2 cellular contexts compared by ENCODE assay signal in genomic region chr5:36242534-36243144, GRCh38.
TF ChIP-seq lines count a peak whose summit lies in the region.

No MANE protein-coding gene starts in this region.

TF ChIP-seq in K562, 482 proteins besides CTCF, POLR2A, EP300 and RAD21 (continues in another document):
- TF ChIP-seq TCF7L2 (IDR thresholded peaks at IDR 0.05; ENCODE audit: low read depth, low read length): no peak
- no peak for TF ChIP-seq ZNF511 (CRISPR knock-in tag; IDR thresholded peaks at IDR 0.05)
- TF ChIP-seq RBM17 (IDR thresholded peaks at IDR 0.05; ENCODE audit: borderline replicate concordance, low read depth, low read length): no peak
- no peak for TF ChIP-seq SMARCC2 (IDR thresholded peaks at IDR 0.05; ENCODE audit: low read depth)
- TF ChIP-seq GMEB1 (CRISPR knock-in tag; IDR thresholded peaks at IDR 0.05): no peak
- TF ChIP-seq POLR2B (IDR thresholded peaks at IDR 0.05; ENCODE audit: low read depth, partially characterized antibody): no peak
- peak; percentile 82; the same call in 1 of the 2 replicates for TF ChIP-seq ZNF717 (CRISPR knock-in tag; IDR thresholded peaks at IDR 0.05)
- TF ChIP-seq HNRNPL (IDR thresholded peaks at IDR 0.05; ENCODE audit: low read depth, low read length): no peak
- TF ChIP-seq PCBP1 (IDR thresholded peaks at IDR 0.05; ENCODE audit: low read depth, low read length, poor library complexity, severe bottlenecking): no peak
- no peak for TF ChIP-seq ELK1 (CRISPR knock-in tag; IDR thresholded peaks at IDR 0.05)
- TF ChIP-seq ZBTB17 (CRISPR knock-in tag; IDR thresholded peaks at IDR 0.05): 0 out of 2 replicates have a peak, but pooled peaks have one; percentile 4
- TF ChIP-seq ZNF766 (CRISPR knock-in tag; conservative IDR thresholded peaks at IDR 0.05): peak; percentile 77; the same call in 1 of the 2 replicates
- TF ChIP-seq ZNF324 (CRISPR knock-in tag; IDR thresholded peaks at IDR 0.05): no peak
- TF ChIP-seq ZNF778 (CRISPR knock-in tag; IDR thresholded peaks at IDR 0.05): no peak
- TF ChIP-seq ZNF518B (CRISPR knock-in tag; IDR thresholded peaks at IDR 0.05): no peak
- no peak for TF ChIP-seq SIN3B (IDR thresholded peaks at IDR 0.05; ENCODE audit: low read depth)
- no peak for TF ChIP-seq ZNF184 (CRISPR knock-in tag; IDR thresholded peaks at IDR 0.05)
- no peak for TF ChIP-seq ETV6 (IDR thresholded peaks at IDR 0.05; ENCODE audit: borderline replicate concordance in 1 of 2, low read depth in 2 of 2, low read length in 1 of 2)
- no peak for TF ChIP-seq ETV6 (CRISPR knock-in tag; IDR thresholded peaks at IDR 0.05; ENCODE audit: borderline replicate concordance)
- no peak for TF ChIP-seq ESRRA (IDR thresholded peaks at IDR 0.05; ENCODE audit: borderline replicate concordance, low read depth)
- TF ChIP-seq PTRF (tag; IDR thresholded peaks at IDR 0.05): no peak; the same call in 1 of the 2 replicates
- TF ChIP-seq CEBPB (tag; IDR thresholded peaks at IDR 0.05): no peak
- no peak for TF ChIP-seq MXD1 (CRISPR knock-in tag; IDR thresholded peaks at IDR 0.05; ENCODE audit: borderline replicate concordance, poor library complexity, severe bottlenecking)
- peak; percentile 24; the same call in 1 of the 2 replicates for TF ChIP-seq ZNF584 (CRISPR knock-in tag; IDR thresholded peaks at IDR 0.05; ENCODE audit: low read depth)
- no peak for TF ChIP-seq PTTG1 (tag; IDR thresholded peaks at IDR 0.05; ENCODE audit: low read depth)
- no peak for TF ChIP-seq NR4A1 (CRISPR knock-in tag; IDR thresholded peaks at IDR 0.05)
- TF ChIP-seq NR4A1 (tag; IDR thresholded peaks at IDR 0.05): 0 out of 2 replicates have a peak, but pooled peaks have one; percentile 10
- TF ChIP-seq HSF4 (CRISPR knock-in tag; IDR thresholded peaks at IDR 0.05; ENCODE audit: borderline replicate concordance): no peak
- TF ChIP-seq NR2C2 (CRISPR knock-in tag; IDR thresholded peaks at IDR 0.05): no peak
- TF ChIP-seq NR2C2 (tag; IDR thresholded peaks at IDR 0.05): no peak
- TF ChIP-seq ZNF77 (CRISPR knock-in tag; IDR thresholded peaks at IDR 0.05): no peak
- TF ChIP-seq SP1 (CRISPR knock-in tag; IDR thresholded peaks at IDR 0.05): no peak
- TF ChIP-seq SRSF9 (IDR thresholded peaks at IDR 0.05; ENCODE audit: borderline replicate concordance, low read depth, low read length): no peak

TF ChIP-seq in HepG2, 621 proteins besides CTCF, POLR2A, EP300 and RAD21:
- TF ChIP-seq THAP7 (CRISPR knock-in tag; IDR thresholded peaks at IDR 0.05): peak; percentile 14; the same call in 1 of the 2 replicates
- TF ChIP-seq PHF20 (CRISPR knock-in tag; IDR thresholded peaks at IDR 0.05): no peak
- TF ChIP-seq MXD1 (CRISPR knock-in tag; IDR thresholded peaks at IDR 0.05): no peak
- no peak for TF ChIP-seq JARID2 (CRISPR knock-in tag; IDR thresholded peaks at IDR 0.05; ENCODE audit: insufficient replicate concordance)
- peak; percentile 74; the same call in 1 of the 2 replicates for TF ChIP-seq ONECUT2 (CRISPR knock-in tag; IDR thresholded peaks at IDR 0.05)
- TF ChIP-seq SNRNP70 (IDR thresholded peaks at IDR 0.05; ENCODE audit: low read depth, low read length): no peak
- no peak for TF ChIP-seq U2AF1 (optimal IDR thresholded peaks at IDR 0.05; ENCODE audit: low read depth, low read length)
- no peak for TF ChIP-seq KLF9 (CRISPR knock-in tag; IDR thresholded peaks at IDR 0.05; ENCODE audit: low read depth)
- peak; percentile 46; the same call in 1 of the 2 replicates for TF ChIP-seq NFIC (IDR thresholded peaks at IDR 0.05; ENCODE audit: low read length)
- no peak for TF ChIP-seq MLLT10 (CRISPR knock-in tag; IDR thresholded peaks at IDR 0.05)
- TF ChIP-seq GTF2F1 (IDR thresholded peaks at IDR 0.05; ENCODE audit: low read length): 0 out of 2 replicates have a peak, but pooled peaks have one; percentile 25
- peak; percentile 79; the same call in 1 of the 2 replicates for TF ChIP-seq ZBTB33 (CRISPR knock-in tag; IDR thresholded peaks at IDR 0.05)
- 0 out of 2 replicates have a peak, but pooled peaks have one; percentile 20 for TF ChIP-seq ZNF589 (CRISPR knock-in tag; conservative IDR thresholded peaks at IDR 0.05)
- TF ChIP-seq HMG20B (CRISPR knock-in tag; conservative IDR thresholded peaks at IDR 0.05): no peak
- TF ChIP-seq ZNF652 (CRISPR knock-in tag; IDR thresholded peaks at IDR 0.05; ENCODE audit: borderline replicate concordance, low read depth): peak; percentile 88
- 0 out of 2 replicates have a peak, but pooled peaks have one; percentile 22 for TF ChIP-seq ZHX1 (CRISPR knock-in tag; IDR thresholded peaks at IDR 0.05; ENCODE audit: low read depth)
- 0 out of 2 replicates have a peak, but pooled peaks have one; percentile 8 for TF ChIP-seq ZNF484 (CRISPR knock-in tag; IDR thresholded peaks at IDR 0.05; ENCODE audit: borderline replicate concordance, low read depth)
- TF ChIP-seq ZBTB38 (CRISPR knock-in tag; IDR thresholded peaks at IDR 0.05): peak; percentile 40; the same call in 1 of the 2 replicates
- no peak for TF ChIP-seq ZNF746 (CRISPR knock-in tag; IDR thresholded peaks at IDR 0.05)
- TF ChIP-seq RNF2 (conservative IDR thresholded peaks at IDR 0.05; ENCODE audit: low read depth): 0 out of 2 replicates have a peak, but pooled peaks have one; percentile 31
- 0 out of 2 replicates have a peak, but pooled peaks have one; percentile 17 for TF ChIP-seq ZNF44 (CRISPR knock-in tag; IDR thresholded peaks at IDR 0.05)
- TF ChIP-seq CREM (IDR thresholded peaks at IDR 0.05): no peak
- no peak for TF ChIP-seq CREM (CRISPR knock-in tag; IDR thresholded peaks at IDR 0.05)
- 0 out of 2 replicates have a peak, but pooled peaks have one; percentile 10 for TF ChIP-seq ZNF431 (CRISPR knock-in tag; IDR thresholded peaks at IDR 0.05; ENCODE audit: borderline replicate concordance, low read depth)
- peak; percentile 3; the same call in 1 of the 2 replicates for TF ChIP-seq HNF4A (CRISPR knock-in tag; IDR thresholded peaks at IDR 0.05)
